Comparison of ENCODE assay signal across 1 cellular context in genomic region chr7:41832936-41833335, GRCh38.
TF ChIP-seq lines count a peak whose summit lies in the region.

No MANE protein-coding gene starts in this region.

TF ChIP-seq in GM23338, 12 proteins besides CTCF, POLR2A, EP300 and RAD21 (continued from another document):
- no peak for TF ChIP-seq ZNF462 (CRISPR knock-in tag; IDR thresholded peaks at IDR 0.05)
- no peak for TF ChIP-seq EZH2 (IDR thresholded peaks at IDR 0.05; ENCODE audit: low read depth, unreplicated experiment)
- TF ChIP-seq POLR2AphosphoS5 (IDR thresholded peaks at IDR 0.05; ENCODE audit: low read depth) = no peak
- TF ChIP-seq, protein P1, sequence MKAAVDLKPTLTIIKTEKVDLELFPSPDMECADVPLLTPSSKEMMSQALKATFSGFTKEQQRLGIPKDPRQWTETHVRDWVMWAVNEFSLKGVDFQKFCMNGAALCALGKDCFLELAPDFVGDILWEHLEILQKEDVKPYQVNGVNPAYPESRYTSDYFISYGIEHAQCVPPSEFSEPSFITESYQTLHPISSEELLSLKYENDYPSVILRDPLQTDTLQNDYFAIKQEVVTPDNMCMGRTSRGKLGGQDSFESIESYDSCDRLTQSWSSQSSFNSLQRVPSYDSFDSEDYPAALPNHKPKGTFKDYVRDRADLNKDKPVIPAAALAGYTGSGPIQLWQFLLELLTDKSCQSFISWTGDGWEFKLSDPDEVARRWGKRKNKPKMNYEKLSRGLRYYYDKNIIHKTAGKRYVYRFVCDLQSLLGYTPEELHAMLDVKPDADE (IDR thresholded peaks at IDR 0.05) = no peak
- TF ChIP-seq NANOG (IDR thresholded peaks at IDR 0.05; ENCODE audit: borderline replicate concordance) = no peak
TF ChIP-seq in GM23338: peak in this region for 0.
